1 cellular context compared by ENCODE assay signal in the genomic region with DNA sequence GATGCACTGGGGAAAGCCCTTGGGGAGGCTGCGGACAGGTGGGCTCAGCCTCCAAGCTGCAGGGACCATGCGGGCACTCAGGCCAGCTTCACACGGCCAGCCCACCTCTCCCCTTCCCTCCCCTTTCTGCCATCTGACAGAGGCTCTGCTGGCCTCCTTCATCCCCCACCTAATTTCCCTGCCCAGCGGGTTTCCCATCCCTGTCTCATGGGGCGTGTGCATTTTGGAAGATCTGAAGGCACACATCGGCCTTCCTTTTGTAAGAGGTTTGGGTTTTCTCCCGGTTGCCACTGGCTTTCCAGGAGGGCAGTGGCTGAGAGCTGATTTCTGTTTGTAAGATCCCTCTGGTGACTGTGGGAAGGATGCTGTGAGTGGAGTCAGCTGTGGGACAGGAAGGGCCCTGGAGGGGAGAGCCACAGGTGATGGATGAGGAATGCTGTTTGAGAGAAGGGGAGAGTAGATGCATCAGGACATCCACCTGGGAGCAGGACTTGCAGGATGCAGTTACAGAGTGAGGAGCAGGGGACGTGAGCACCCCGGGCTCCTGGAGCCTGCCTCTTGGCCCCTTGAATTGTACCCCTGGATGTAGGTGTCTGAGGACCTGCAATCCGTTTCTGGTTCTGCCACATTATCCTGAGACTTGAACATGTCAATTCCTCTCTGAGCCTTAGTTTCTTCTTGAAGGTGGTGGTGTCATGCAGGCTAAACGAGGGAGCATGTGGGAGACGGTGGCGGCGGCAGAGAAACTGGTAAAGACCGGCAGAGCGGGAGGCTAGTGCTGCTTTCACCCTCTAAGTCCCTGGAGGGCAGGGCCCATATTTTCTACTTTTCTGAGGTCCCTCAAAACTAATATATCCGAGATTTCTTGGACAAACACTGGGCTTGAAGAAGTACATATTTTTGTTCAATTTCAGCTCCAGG.
TF ChIP-seq lines count a peak whose summit lies in the region.

No MANE protein-coding gene starts in this region.

TF ChIP-seq in HepG2, 621 proteins besides CTCF, POLR2A, EP300 and RAD21 (continued from another document and continues in another):
- TF ChIP-seq, protein P1, sequence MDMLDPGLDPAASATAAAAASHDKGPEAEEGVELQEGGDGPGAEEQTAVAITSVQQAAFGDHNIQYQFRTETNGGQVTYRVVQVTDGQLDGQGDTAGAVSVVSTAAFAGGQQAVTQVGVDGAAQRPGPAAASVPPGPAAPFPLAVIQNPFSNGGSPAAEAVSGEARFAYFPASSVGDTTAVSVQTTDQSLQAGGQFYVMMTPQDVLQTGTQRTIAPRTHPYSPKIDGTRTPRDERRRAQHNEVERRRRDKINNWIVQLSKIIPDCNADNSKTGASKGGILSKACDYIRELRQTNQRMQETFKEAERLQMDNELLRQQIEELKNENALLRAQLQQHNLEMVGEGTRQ (IDR thresholded peaks at IDR 0.05; ENCODE audit: low read depth, low read length) = no peak
- TF ChIP-seq, protein P1 (CRISPR knock-in tag; IDR thresholded peaks at IDR 0.05; ENCODE audit: borderline replicate concordance) = no peak
- TF ChIP-seq, protein P2, sequence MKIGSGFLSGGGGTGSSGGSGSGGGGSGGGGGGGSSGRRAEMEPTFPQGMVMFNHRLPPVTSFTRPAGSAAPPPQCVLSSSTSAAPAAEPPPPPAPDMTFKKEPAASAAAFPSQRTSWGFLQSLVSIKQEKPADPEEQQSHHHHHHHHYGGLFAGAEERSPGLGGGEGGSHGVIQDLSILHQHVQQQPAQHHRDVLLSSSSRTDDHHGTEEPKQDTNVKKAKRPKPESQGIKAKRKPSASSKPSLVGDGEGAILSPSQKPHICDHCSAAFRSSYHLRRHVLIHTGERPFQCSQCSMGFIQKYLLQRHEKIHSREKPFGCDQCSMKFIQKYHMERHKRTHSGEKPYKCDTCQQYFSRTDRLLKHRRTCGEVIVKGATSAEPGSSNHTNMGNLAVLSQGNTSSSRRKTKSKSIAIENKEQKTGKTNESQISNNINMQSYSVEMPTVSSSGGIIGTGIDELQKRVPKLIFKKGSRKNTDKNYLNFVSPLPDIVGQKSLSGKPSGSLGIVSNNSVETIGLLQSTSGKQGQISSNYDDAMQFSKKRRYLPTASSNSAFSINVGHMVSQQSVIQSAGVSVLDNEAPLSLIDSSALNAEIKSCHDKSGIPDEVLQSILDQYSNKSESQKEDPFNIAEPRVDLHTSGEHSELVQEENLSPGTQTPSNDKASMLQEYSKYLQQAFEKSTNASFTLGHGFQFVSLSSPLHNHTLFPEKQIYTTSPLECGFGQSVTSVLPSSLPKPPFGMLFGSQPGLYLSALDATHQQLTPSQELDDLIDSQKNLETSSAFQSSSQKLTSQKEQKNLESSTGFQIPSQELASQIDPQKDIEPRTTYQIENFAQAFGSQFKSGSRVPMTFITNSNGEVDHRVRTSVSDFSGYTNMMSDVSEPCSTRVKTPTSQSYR (CRISPR knock-in tag; IDR thresholded peaks at IDR 0.05; ENCODE audit: borderline replicate concordance) = no peak
- TF ChIP-seq ZNF607 (CRISPR knock-in tag; IDR thresholded peaks at IDR 0.05; ENCODE audit: borderline replicate concordance) = peak; percentile 75
- no peak for TF ChIP-seq ZNF350 (CRISPR knock-in tag; IDR thresholded peaks at IDR 0.05; ENCODE audit: borderline replicate concordance, low read depth)
- TF ChIP-seq ZBTB38 (CRISPR knock-in tag; IDR thresholded peaks at IDR 0.05) = peak; percentile 93
- TF ChIP-seq, protein P3, sequence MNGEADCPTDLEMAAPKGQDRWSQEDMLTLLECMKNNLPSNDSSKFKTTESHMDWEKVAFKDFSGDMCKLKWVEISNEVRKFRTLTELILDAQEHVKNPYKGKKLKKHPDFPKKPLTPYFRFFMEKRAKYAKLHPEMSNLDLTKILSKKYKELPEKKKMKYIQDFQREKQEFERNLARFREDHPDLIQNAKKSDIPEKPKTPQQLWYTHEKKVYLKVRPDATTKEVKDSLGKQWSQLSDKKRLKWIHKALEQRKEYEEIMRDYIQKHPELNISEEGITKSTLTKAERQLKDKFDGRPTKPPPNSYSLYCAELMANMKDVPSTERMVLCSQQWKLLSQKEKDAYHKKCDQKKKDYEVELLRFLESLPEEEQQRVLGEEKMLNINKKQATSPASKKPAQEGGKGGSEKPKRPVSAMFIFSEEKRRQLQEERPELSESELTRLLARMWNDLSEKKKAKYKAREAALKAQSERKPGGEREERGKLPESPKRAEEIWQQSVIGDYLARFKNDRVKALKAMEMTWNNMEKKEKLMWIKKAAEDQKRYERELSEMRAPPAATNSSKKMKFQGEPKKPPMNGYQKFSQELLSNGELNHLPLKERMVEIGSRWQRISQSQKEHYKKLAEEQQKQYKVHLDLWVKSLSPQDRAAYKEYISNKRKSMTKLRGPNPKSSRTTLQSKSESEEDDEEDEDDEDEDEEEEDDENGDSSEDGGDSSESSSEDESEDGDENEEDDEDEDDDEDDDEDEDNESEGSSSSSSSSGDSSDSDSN (CRISPR knock-in tag; IDR thresholded peaks at IDR 0.05) = 0 out of 2 replicates have a peak, but pooled peaks have one; percentile 19
- TF ChIP-seq ZNF33B (CRISPR knock-in tag; IDR thresholded peaks at IDR 0.05) = no peak
- no peak for TF ChIP-seq ZNF235 (CRISPR knock-in tag; IDR thresholded peaks at IDR 0.05; ENCODE audit: borderline replicate concordance)
- TF ChIP-seq ZNF557 (CRISPR knock-in tag; IDR thresholded peaks at IDR 0.05) = no peak
- no peak for TF ChIP-seq POLR2G (IDR thresholded peaks at IDR 0.05; ENCODE audit: low read depth, low read length)
- no peak for TF ChIP-seq ERF (CRISPR knock-in tag; IDR thresholded peaks at IDR 0.05)
- TF ChIP-seq, protein P4, sequence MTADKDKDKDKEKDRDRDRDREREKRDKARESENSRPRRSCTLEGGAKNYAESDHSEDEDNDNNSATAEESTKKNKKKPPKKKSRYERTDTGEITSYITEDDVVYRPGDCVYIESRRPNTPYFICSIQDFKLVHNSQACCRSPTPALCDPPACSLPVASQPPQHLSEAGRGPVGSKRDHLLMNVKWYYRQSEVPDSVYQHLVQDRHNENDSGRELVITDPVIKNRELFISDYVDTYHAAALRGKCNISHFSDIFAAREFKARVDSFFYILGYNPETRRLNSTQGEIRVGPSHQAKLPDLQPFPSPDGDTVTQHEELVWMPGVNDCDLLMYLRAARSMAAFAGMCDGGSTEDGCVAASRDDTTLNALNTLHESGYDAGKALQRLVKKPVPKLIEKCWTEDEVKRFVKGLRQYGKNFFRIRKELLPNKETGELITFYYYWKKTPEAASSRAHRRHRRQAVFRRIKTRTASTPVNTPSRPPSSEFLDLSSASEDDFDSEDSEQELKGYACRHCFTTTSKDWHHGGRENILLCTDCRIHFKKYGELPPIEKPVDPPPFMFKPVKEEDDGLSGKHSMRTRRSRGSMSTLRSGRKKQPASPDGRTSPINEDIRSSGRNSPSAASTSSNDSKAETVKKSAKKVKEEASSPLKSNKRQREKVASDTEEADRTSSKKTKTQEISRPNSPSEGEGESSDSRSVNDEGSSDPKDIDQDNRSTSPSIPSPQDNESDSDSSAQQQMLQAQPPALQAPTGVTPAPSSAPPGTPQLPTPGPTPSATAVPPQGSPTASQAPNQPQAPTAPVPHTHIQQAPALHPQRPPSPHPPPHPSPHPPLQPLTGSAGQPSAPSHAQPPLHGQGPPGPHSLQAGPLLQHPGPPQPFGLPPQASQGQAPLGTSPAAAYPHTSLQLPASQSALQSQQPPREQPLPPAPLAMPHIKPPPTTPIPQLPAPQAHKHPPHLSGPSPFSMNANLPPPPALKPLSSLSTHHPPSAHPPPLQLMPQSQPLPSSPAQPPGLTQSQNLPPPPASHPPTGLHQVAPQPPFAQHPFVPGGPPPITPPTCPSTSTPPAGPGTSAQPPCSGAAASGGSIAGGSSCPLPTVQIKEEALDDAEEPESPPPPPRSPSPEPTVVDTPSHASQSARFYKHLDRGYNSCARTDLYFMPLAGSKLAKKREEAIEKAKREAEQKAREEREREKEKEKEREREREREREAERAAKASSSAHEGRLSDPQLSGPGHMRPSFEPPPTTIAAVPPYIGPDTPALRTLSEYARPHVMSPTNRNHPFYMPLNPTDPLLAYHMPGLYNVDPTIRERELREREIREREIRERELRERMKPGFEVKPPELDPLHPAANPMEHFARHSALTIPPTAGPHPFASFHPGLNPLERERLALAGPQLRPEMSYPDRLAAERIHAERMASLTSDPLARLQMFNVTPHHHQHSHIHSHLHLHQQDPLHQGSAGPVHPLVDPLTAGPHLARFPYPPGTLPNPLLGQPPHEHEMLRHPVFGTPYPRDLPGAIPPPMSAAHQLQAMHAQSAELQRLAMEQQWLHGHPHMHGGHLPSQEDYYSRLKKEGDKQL (CRISPR knock-in tag; IDR thresholded peaks at IDR 0.05; ENCODE audit: low read depth) = no peak
- no peak for TF ChIP-seq PPARG (CRISPR knock-in tag; conservative IDR thresholded peaks at IDR 0.05)
- no peak for TF ChIP-seq ZNF326 (CRISPR knock-in tag; IDR thresholded peaks at IDR 0.05; ENCODE audit: borderline replicate concordance)
- TF ChIP-seq ZNF430 (CRISPR knock-in tag; IDR thresholded peaks at IDR 0.05) = 0 out of 2 replicates have a peak, but pooled peaks have one; percentile 65
- TF ChIP-seq, protein P5, sequence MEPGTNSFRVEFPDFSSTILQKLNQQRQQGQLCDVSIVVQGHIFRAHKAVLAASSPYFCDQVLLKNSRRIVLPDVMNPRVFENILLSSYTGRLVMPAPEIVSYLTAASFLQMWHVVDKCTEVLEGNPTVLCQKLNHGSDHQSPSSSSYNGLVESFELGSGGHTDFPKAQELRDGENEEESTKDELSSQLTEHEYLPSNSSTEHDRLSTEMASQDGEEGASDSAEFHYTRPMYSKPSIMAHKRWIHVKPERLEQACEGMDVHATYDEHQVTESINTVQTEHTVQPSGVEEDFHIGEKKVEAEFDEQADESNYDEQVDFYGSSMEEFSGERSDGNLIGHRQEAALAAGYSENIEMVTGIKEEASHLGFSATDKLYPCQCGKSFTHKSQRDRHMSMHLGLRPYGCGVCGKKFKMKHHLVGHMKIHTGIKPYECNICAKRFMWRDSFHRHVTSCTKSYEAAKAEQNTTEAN (CRISPR knock-in tag; conservative IDR thresholded peaks at IDR 0.05) = no peak
- TF ChIP-seq ZFP62 (CRISPR knock-in tag; IDR thresholded peaks at IDR 0.05) = no peak
- TF ChIP-seq GABPA (IDR thresholded peaks at IDR 0.05; ENCODE audit: low read depth, low read length) = no peak
- TF ChIP-seq GABPA (CRISPR knock-in tag; IDR thresholded peaks at IDR 0.05; ENCODE audit: low read depth) = no peak
- 0 out of 2 replicates have a peak, but pooled peaks have one; percentile 51 for TF ChIP-seq ZBTB42 (CRISPR knock-in tag; IDR thresholded peaks at IDR 0.05)
- no peak for TF ChIP-seq ZNF746 (CRISPR knock-in tag; IDR thresholded peaks at IDR 0.05)
- TF ChIP-seq AKAP8 (CRISPR knock-in tag; IDR thresholded peaks at IDR 0.05) = no peak
- TF ChIP-seq ZNF777 (CRISPR knock-in tag; IDR thresholded peaks at IDR 0.05) = no peak
- TF ChIP-seq RFX3 (CRISPR knock-in tag; IDR thresholded peaks at IDR 0.05) = no peak
- no peak for TF ChIP-seq ZNF816 (CRISPR knock-in tag; IDR thresholded peaks at IDR 0.05; ENCODE audit: borderline replicate concordance)
- TF ChIP-seq RXRB (CRISPR knock-in tag; IDR thresholded peaks at IDR 0.05; ENCODE audit: borderline replicate concordance) = no peak
- TF ChIP-seq, protein P6, sequence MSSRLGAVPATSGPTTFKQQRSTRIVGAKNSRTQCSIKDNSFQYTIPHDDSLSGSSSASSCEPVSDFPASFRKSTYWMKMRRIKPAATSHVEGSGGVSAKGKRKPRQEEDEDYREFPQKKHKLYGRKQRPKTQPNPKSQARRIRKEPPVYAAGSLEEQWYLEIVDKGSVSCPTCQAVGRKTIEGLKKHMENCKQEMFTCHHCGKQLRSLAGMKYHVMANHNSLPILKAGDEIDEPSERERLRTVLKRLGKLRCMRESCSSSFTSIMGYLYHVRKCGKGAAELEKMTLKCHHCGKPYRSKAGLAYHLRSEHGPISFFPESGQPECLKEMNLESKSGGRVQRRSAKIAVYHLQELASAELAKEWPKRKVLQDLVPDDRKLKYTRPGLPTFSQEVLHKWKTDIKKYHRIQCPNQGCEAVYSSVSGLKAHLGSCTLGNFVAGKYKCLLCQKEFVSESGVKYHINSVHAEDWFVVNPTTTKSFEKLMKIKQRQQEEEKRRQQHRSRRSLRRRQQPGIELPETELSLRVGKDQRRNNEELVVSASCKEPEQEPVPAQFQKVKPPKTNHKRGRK (CRISPR knock-in tag; IDR thresholded peaks at IDR 0.05) = no peak
- TF ChIP-seq ZNF776 (CRISPR knock-in tag; IDR thresholded peaks at IDR 0.05) = no peak
- no peak for TF ChIP-seq SPEN (CRISPR knock-in tag; IDR thresholded peaks at IDR 0.05; ENCODE audit: low read depth)
- TF ChIP-seq NPAS2 (CRISPR knock-in tag; IDR thresholded peaks at IDR 0.05; ENCODE audit: borderline replicate concordance) = no peak
- TF ChIP-seq ZNF383 (CRISPR knock-in tag; IDR thresholded peaks at IDR 0.05; ENCODE audit: borderline replicate concordance) = no peak
- TF ChIP-seq, protein P7, sequence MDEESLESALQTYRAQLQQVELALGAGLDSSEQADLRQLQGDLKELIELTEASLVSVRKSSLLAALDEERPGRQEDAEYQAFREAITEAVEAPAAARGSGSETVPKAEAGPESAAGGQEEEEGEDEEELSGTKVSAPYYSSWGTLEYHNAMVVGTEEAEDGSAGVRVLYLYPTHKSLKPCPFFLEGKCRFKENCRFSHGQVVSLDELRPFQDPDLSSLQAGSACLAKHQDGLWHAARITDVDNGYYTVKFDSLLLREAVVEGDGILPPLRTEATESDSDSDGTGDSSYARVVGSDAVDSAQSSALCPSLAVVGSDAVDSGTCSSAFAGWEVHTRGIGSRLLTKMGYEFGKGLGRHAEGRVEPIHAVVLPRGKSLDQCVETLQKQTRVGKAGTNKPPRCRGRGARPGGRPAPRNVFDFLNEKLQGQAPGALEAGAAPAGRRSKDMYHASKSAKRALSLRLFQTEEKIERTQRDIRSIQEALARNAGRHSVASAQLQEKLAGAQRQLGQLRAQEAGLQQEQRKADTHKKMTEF (CRISPR knock-in tag; IDR thresholded peaks at IDR 0.05) = no peak
- peak; percentile 41; the same call in 1 of the 2 replicates for TF ChIP-seq RBFOX2 (IDR thresholded peaks at IDR 0.05; ENCODE audit: low read depth, low read length)
- TF ChIP-seq, protein P8, sequence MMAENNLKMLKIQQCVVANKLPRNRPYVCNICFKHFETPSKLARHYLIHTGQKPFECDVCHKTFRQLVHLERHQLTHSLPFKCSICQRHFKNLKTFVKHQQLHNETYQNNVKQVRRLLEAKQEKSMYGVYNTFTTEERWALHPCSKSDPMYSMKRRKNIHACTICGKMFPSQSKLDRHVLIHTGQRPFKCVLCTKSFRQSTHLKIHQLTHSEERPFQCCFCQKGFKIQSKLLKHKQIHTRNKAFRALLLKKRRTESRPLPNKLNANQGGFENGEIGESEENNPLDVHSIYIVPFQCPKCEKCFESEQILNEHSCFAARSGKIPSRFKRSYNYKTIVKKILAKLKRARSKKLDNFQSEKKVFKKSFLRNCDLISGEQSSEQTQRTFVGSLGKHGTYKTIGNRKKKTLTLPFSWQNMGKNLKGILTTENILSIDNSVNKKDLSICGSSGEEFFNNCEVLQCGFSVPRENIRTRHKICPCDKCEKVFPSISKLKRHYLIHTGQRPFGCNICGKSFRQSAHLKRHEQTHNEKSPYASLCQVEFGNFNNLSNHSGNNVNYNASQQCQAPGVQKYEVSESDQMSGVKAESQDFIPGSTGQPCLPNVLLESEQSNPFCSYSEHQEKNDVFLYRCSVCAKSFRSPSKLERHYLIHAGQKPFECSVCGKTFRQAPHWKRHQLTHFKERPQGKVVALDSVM (CRISPR knock-in tag; IDR thresholded peaks at IDR 0.05) = no peak
- no peak for TF ChIP-seq NFKBIZ (CRISPR knock-in tag; IDR thresholded peaks at IDR 0.05)
- TF ChIP-seq SRF (IDR thresholded peaks at IDR 0.05; ENCODE audit: low read depth, low read length) = no peak
- TF ChIP-seq ZNF205 (CRISPR knock-in tag; IDR thresholded peaks at IDR 0.05) = no peak
- TF ChIP-seq NFYC (CRISPR knock-in tag; IDR thresholded peaks at IDR 0.05) = no peak
